Comparison of ENCODE assay signal across 26 cellular contexts in the genomic region with DNA sequence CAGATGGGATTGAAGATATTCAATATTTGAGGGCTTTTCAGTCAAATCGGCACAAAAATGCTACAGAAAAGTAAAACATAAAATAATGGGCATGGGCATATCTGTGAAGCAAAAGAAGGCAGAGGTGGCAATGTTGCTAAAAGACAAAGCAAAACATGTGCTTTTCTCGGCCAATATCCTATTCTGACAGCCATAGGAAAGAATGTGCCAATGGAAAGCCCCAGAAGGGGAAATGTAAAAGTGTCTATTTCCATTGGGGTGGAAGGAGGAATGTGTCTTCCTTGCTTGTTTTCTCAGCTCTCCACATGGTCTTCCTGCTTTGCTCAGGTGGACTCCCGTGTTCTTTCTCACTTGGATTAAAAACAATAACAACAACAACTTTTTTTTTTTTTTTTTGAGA.
"Had no signal": no experiment of that assay in that cellular context is flagged by ENCODE, and none has a peak within 500 bp of the region (broad histone marks: within the 10 kb centered on the region; RNA-seq: fewer than 3 reads in every experiment).

No MANE protein-coding gene starts in this region.

- H3K4me3 ChIP-seq: dorsolateral prefrontal cortex, gastroesophageal sphincter, heart right ventricle, lower lobe of right lung, prostate gland, right atrium auricular region, stomach, thyroid gland, vagina had no signal

- H3K36me3 ChIP-seq: gastroesophageal sphincter, heart right ventricle, lower lobe of right lung, prostate gland, right atrium auricular region, stomach, thyroid gland, vagina had no signal

- DNase-seq: cortex of kidney; effector CD4-positive, alpha-beta T cell; heart right ventricle; hypothalamus; immature natural killer cell; islet precursor cell; kidney glomerular epithelial cell; left ventricle myocardium superior; lower lobe of right lung; naive thymus-derived CD8-positive, alpha-beta T cell; nephron progenitor cell; nucleus accumbens; stimulated activated CD4-positive, alpha-beta T cell treated with anti-CD3 and anti-CD28 coated beads, Interleukin-2, amount 100 ng/mL, for 24 hours; stimulated activated CD4-positive, alpha-beta T cell treated with anti-CD3 and anti-CD28 coated beads, Interleukin-4, amount 100 ng/mL, for 24 hours; stimulated activated naive CD4-positive, alpha-beta T cell treated with Interleukin-2 at 50 U/mL for 16 hours; stomach; thyroid gland; trophoblast cell had no signal

- H3K27ac ChIP-seq: foreskin keratinocyte, gastroesophageal sphincter, heart right ventricle, lower lobe of right lung, prostate gland, right atrium auricular region, thyroid gland, vagina had no signal

- ATAC-seq: foreskin keratinocyte; gastroesophageal sphincter; heart right ventricle; left ventricle myocardium superior; lower lobe of right lung; naive thymus-derived CD8-positive, alpha-beta T cell; sciatic nerve; stimulated activated effector memory CD8-positive, alpha-beta T cell treated with anti-CD3 and anti-CD28 coated beads, Interleukin-12 subunit alpha, Interleukin-12 subunit beta, amount 100 ng/mL, for 72 hours had no signal

- H3K27me3 ChIP-seq: dorsolateral prefrontal cortex, right atrium auricular region, thyroid gland, vagina had no signal

- H3K9me3 ChIP-seq: gastroesophageal sphincter, heart right ventricle, lower lobe of right lung, prostate gland, right atrium auricular region, stomach, thyroid gland, vagina had no signal

- H3K4me1 ChIP-seq: foreskin keratinocyte, gastroesophageal sphincter, prostate gland, right atrium auricular region had no signal
